In the genomic region with DNA sequence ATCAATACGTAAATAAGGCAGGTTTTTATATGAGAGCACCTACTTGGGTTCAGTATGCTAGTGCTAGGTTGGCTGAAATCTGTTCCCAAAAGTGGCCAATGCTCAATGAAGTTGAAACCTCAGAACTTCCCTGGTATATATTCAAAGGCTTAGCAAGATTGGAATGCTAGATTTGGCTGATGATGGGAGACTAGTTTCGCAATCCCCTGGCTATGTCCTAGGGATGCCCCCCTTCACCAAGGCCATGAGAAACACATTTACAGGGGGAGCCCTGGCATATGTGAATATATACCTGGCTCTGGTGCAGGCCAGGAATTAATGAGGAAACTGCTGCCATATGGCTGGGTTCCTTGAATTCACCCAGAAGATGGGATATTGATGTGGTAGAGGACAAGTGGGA, we compare ENCODE assay signal across 24 cellular contexts.
"Had no signal": no experiment of that assay in that cellular context is flagged by ENCODE, and none has a peak within 500 bp of the region (broad histone marks: within the 10 kb centered on the region; RNA-seq: fewer than 3 reads in every experiment).

No MANE protein-coding gene starts in this region.

- H3K4me1 ChIP-seq: parathyroid adenoma, psoas muscle, stomach, tibial nerve, vagina had no signal

- H3K9ac ChIP-seq: neural progenitor cell, parathyroid adenoma had no signal

- FAIRE-seq: small intestine, urothelium cell line had no signal

- H3K27me3 ChIP-seq: ovary, stomach, thyroid gland, tibial nerve, upper lobe of left lung, vagina had no signal

- H3K79me2 ChIP-seq: parathyroid adenoma had no signal

- H3K27ac ChIP-seq: neural progenitor cell, ovary, parathyroid adenoma, psoas muscle, stomach, thoracic aorta, thyroid gland, tibial nerve, upper lobe of left lung, vagina had no signal

- H3K4me2 ChIP-seq: neural progenitor cell had no signal

- ATAC-seq: natural killer cell; psoas muscle; right cardiac atrium; sciatic nerve; stimulated activated effector memory CD8-positive, alpha-beta T cell treated with anti-CD3 and anti-CD28 coated beads, Interleukin-12 subunit alpha, Interleukin-12 subunit beta, amount 100 ng/mL, for 72 hours; stimulated activated naive B cell treated with anti-CD40 and anti-IgM and Interleukin-4, amounts not matched to agents 10 μg/mL and 1 μg/mL and 100 μg/mL, for 72 hours had no signal

- H3K36me3 ChIP-seq: neural progenitor cell, ovary, stomach, thoracic aorta, thyroid gland, tibial nerve, upper lobe of left lung, vagina had no signal

- H2AFZ ChIP-seq: neural progenitor cell, parathyroid adenoma had no signal

- H3K9me3 ChIP-seq: ovary, psoas muscle, stomach, thoracic aorta, thyroid gland, tibial nerve, upper lobe of left lung, vagina had no signal

- H3K4me3 ChIP-seq: neural progenitor cell, ovary, psoas muscle, stomach, thoracic aorta, thyroid gland, tibial nerve, upper lobe of left lung, vagina had no signal

- DNase-seq: natural killer cell; occipital lobe; ovary; posterior cingulate gyrus; psoas muscle; right cardiac atrium; small intestine; stimulated activated CD4-positive, alpha-beta T cell treated with anti-CD3 and anti-CD28 coated beads, Interleukin-15, amount 100 ng/mL, for 24 hours; stimulated activated CD4-positive, alpha-beta T cell treated with anti-CD3 and anti-CD28 coated beads, Interleukin-2, amount 100 ng/mL, for 24 hours; stimulated activated CD4-positive, alpha-beta T cell treated with anti-CD3 and anti-CD28 coated beads, Interleukin-2, amount 100 ng/mL, for 48 hours; stimulated activated CD4-positive, alpha-beta T cell treated with anti-CD3 and anti-CD28 coated beads, Interleukin-4, amount 100 ng/mL, for 24 hours; stimulated activated naive B cell treated with anti-CD40 and anti-IgM and Interleukin-4, amounts not matched to agents 10 μg/mL and 1 μg/mL and 100 μg/mL, for 72 hours; stimulated activated naive CD4-positive, alpha-beta T cell treated with Interleukin-2 at 50 U/mL for 16 hours; stomach; thyroid gland; upper lobe of left lung had no signal
